ENCODE assay signal across 1 cellular context in the genomic region with DNA sequence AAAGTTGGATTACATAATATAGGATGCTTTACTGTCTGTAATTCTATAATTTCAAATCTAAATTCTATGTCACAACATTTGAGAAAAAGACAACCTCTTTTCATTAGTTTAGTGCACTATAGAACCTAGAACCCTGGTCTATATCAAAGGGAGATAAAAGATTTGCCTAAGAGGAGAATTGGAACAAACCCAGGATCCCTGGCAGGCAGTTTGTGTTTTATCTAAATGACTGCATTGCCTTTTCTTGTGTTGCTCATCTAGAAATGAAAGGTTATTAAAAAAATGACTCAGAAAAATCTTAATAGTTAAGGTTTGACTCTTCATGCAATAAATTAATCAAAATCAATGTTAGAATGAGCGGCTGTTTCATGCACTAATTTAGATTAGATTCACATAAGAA.
TF ChIP-seq lines count a peak whose summit lies in the region.

No MANE protein-coding gene starts in this region.

TF ChIP-seq in SK-N-SH treated with all-trans-retinoic acid at 6 μM for 48 hours, 23 proteins besides CTCF, POLR2A, EP300 and RAD21 (continued from another document):
- TF ChIP-seq CSRNP3 (CRISPR knock-in tag; IDR thresholded peaks at IDR 0.05) (0 out of 2 replicates have a peak, but pooled peaks have one; percentile 60), ARNTL (CRISPR knock-in tag; IDR thresholded peaks at IDR 0.05; ENCODE audit: borderline replicate concordance, low read depth) (no peak)
